Comparison of ENCODE assay signal across 8 cellular contexts in genomic region chr19:34926361-34926684, GRCh38. TPM values are rescaled to one million over a fixed set of nuclear protein-coding genes. Genes with fewer than 3 reads are reported as not detected.
A peak's percentile ranks its signal among the peaks of the same experiment; 100 is the strongest.
DNase-seq lines count a peak whose midpoint lies in the region; ATAC-seq and TF ChIP-seq lines count a peak whose summit lies in the region.

No MANE protein-coding gene starts in this region.

- peaks cover 17% of the 10 kb centered on the region for H3K4me1 Mint-ChIP-seq in activated T-cell treated with anti-CD3 and anti-CD28 coated beads, Interleukin-2, amount 50 U/mL, for 24 hours (ENCODE audit: low read depth)
- H3K4me1 Mint-ChIP-seq in activated naive CD8-positive, alpha-beta T cell treated with anti-CD3 and anti-CD28 coated beads for 36 hours: peaks cover 20% of the 10 kb centered on the region

- H3K36me3 ChIP-seq in left lung: no peaks in the 10 kb centered on the region
- peaks cover 4 to 8% (median 7%) of the 10 kb centered on the region in 5 donors for H3K36me3 ChIP-seq in subcutaneous abdominal adipose tissue (ENCODE audit: control insufficient read depth in 5 of 5, insufficient read depth in 5 of 5, low read length in 5 of 5)

- H3K4me3 ChIP-seq in left lung (peak overlapping the region; percentile 54 to 73), subcutaneous abdominal adipose tissue (ENCODE audit: low read depth in 1 of 5, low read length in 5 of 5) (peak overlapping the region; percentile 72 to 93 (median 80))

- ATAC-seq in left lung (no peak), HG03280 (IDR thresholded peaks at IDR 0.05; ENCODE audit: unreplicated experiment) (no peak)

- DNase-seq in activated T-cell treated with anti-CD3 and anti-CD28 coated beads, Interleukin-2, amount 50 U/mL, for 24 hours: no peak
- no peak for DNase-seq in activated T-cell treated with anti-CD3 and anti-CD28 coated beads, Interleukin-2, amount 50 U/mL, for 48 hours
- no peak for DNase-seq in activated naive CD8-positive, alpha-beta T cell treated with anti-CD3 and anti-CD28 coated beads for 36 hours
- DNase-seq in left lung (no peak), AG20443 (ENCODE audit: low spot score) (no peak), DMS53 treated with DMSO at 0.1 percent for 48 hours (lab: John Stamatoyannopoulos, UW; ENCODE audit: unreplicated experiment) (no peak)

- H3K27ac Mint-ChIP-seq in activated T-cell treated with anti-CD3 and anti-CD28 coated beads, Interleukin-2, amount 50 U/mL, for 24 hours: no peak overlapping the region
- H3K27ac Mint-ChIP-seq in activated naive CD8-positive, alpha-beta T cell treated with anti-CD3 and anti-CD28 coated beads for 36 hours: no peak overlapping the region

- H3K9me3 ChIP-seq in left lung (no peaks in the 10 kb centered on the region), subcutaneous abdominal adipose tissue (ENCODE audit: control insufficient read depth in 5 of 5, low read length in 5 of 5) (peaks cover 0 to 4% (median 0%) of the 10 kb centered on the region in 5 donors)

- H3K27me3 Mint-ChIP-seq in activated T-cell treated with anti-CD3 and anti-CD28 coated beads, Interleukin-2, amount 50 U/mL, for 24 hours: no peaks in the 10 kb centered on the region
- H3K27me3 Mint-ChIP-seq in activated naive CD8-positive, alpha-beta T cell treated with anti-CD3 and anti-CD28 coated beads for 36 hours: no peaks in the 10 kb centered on the region

- H3K4me3 Mint-ChIP-seq in activated T-cell treated with anti-CD3 and anti-CD28 coated beads, Interleukin-2, amount 50 U/mL, for 24 hours: peak overlapping the region; percentile 91
- peak overlapping the region; percentile 50 for H3K4me3 Mint-ChIP-seq in activated naive CD8-positive, alpha-beta T cell treated with anti-CD3 and anti-CD28 coated beads for 36 hours

- peaks cover 34% of the 10 kb centered on the region for H3K36me3 Mint-ChIP-seq in activated T-cell treated with anti-CD3 and anti-CD28 coated beads, Interleukin-2, amount 50 U/mL, for 24 hours (ENCODE audit: low read depth)
- H3K36me3 Mint-ChIP-seq in activated naive CD8-positive, alpha-beta T cell treated with anti-CD3 and anti-CD28 coated beads for 36 hours: peaks cover 17% of the 10 kb centered on the region

- peaks cover 2% of the 10 kb centered on the region for H3K9me3 Mint-ChIP-seq in activated T-cell treated with anti-CD3 and anti-CD28 coated beads, Interleukin-2, amount 50 U/mL, for 24 hours
- H3K9me3 Mint-ChIP-seq in activated naive CD8-positive, alpha-beta T cell treated with anti-CD3 and anti-CD28 coated beads for 36 hours: no peaks in the 10 kb centered on the region

- H3K9ac ChIP-seq in subcutaneous abdominal adipose tissue (ENCODE audit: low read length in 5 of 5): peak overlapping the region in 1 of 5 donors; percentile 71

- TF ChIP-seq CTCF in left lung (IDR thresholded peaks at IDR 0.05): no peak

- H3K27ac ChIP-seq in left lung: peak overlapping the region; percentile 74 to 77
- H3K27ac ChIP-seq in subcutaneous abdominal adipose tissue (ENCODE audit: low read depth, low read length): peak overlapping the region; percentile 69

- intact Hi-C loops in left lung (cut with DNase I): no loop called here

- H3K4me1 ChIP-seq in left lung (peaks cover 7 to 15% of the 10 kb centered on the region in 2 donors), subcutaneous abdominal adipose tissue (ENCODE audit: control insufficient read depth in 5 of 5, insufficient read depth in 5 of 5, low read length in 5 of 5) (peaks cover 0 to 17% (median 12%) of the 10 kb centered on the region in 5 donors)

- H3K27me3 ChIP-seq in left lung (peaks cover 0 to 15% of the 10 kb centered on the region in 2 donors), subcutaneous abdominal adipose tissue (ENCODE audit: control insufficient read depth in 5 of 5, insufficient read depth in 4 of 5, low read length in 5 of 5) (no peaks in the 10 kb centered on the region)

RNA-seq across cellular contexts. Expression of gene ZNF30, which starts 0.4 kb away (rescaled TPM):
- total RNA-seq in activated naive CD8-positive, alpha-beta T cell treated with anti-CD3 and anti-CD28 coated beads for 36 hours: 1 to 10 TPM; 4.4 to 5.6 TPM
- 1 to 10 TPM; 3.5 to 4.3 TPM for total RNA-seq in left lung

RNA-seq across cellular contexts. Expression of gene ZNF792, which starts 37.7 kb away (rescaled TPM):
- 1 to 10 TPM; 3.4 to 4.6 TPM for total RNA-seq in activated naive CD8-positive, alpha-beta T cell treated with anti-CD3 and anti-CD28 coated beads for 36 hours
- total RNA-seq in left lung: 1 to 10 TPM; 8.5 to 9.9 TPM
